In genomic region chr16:47483616-47484015, GRCh38 we compare ENCODE assay signal across 25 cellular contexts.
"Had no signal": no experiment of that assay in that cellular context is flagged by ENCODE, and none has a peak within 500 bp of the region (broad histone marks: within the 10 kb centered on the region; RNA-seq: fewer than 3 reads in every experiment).

No MANE protein-coding gene starts in this region.

- H3K9me3 ChIP-seq: lower lobe of right lung, ovary, uterus had no signal

- H3K36me3 ChIP-seq: lower lobe of right lung, ovary, right atrium auricular region, uterus had no signal

- H3K4me1 ChIP-seq: left lung, lower lobe of right lung, uterus had no signal

- ATAC-seq: left colon; left lung; lower lobe of right lung; mucosa of descending colon; naive thymus-derived CD4-positive, alpha-beta T cell; natural killer cell treated with Interleukin-12 subunit alpha and Interleukin-12 subunit beta and Interleukin-15 and Interleukin-18, amount 100 ng/mL, for 72 hours; sciatic nerve; stimulated activated naive CD8-positive, alpha-beta T cell treated with anti-CD3 and anti-CD28 coated beads, Interleukin-15, amount 100 ng/mL, for 72 hours had no signal

- DNase-seq: hypothalamus; immature natural killer cell; kidney; left colon; left lung; lower lobe of right lung; mesendoderm; mucosa of descending colon; naive thymus-derived CD4-positive, alpha-beta T cell; ovary; small intestine; spleen; stimulated activated CD4-positive, alpha-beta T cell treated with anti-CD3 and anti-CD28 coated beads, Interleukin-4, amount 100 ng/mL, for 24 hours; stimulated activated naive CD4-positive, alpha-beta T cell; stimulated activated naive CD8-positive, alpha-beta T cell treated with anti-CD3 and anti-CD28 coated beads, Interleukin-15, amount 100 ng/mL, for 72 hours; substantia nigra; uterus had no signal

- H3K27me3 Mint-ChIP-seq: naive thymus-derived CD4-positive, alpha-beta T cell; natural killer cell treated with Interleukin-12 subunit alpha and Interleukin-12 subunit beta and Interleukin-15 and Interleukin-18, amount 100 ng/mL, for 72 hours; progenitor cell of endocrine pancreas; stimulated activated naive CD8-positive, alpha-beta T cell treated with anti-CD3 and anti-CD28 coated beads, Interleukin-15, amount 100 ng/mL, for 72 hours; type B pancreatic cell had no signal

- H3K27me3 ChIP-seq: left lung, ovary, right atrium auricular region, spleen, tibial nerve, uterus had no signal

- H3K4me3 Mint-ChIP-seq: immature natural killer cell; mesothelial cell of epicardium; naive thymus-derived CD4-positive, alpha-beta T cell; natural killer cell treated with Interleukin-12 subunit alpha and Interleukin-12 subunit beta and Interleukin-15 and Interleukin-18, amount 100 ng/mL, for 72 hours; stimulated activated naive CD8-positive, alpha-beta T cell treated with anti-CD3 and anti-CD28 coated beads, Interleukin-15, amount 100 ng/mL, for 72 hours; type B pancreatic cell had no signal

- H3K27ac Mint-ChIP-seq: immature natural killer cell; mesothelial cell of epicardium; natural killer cell treated with Interleukin-12 subunit alpha and Interleukin-12 subunit beta and Interleukin-15 and Interleukin-18, amount 100 ng/mL, for 72 hours; progenitor cell of endocrine pancreas; type B pancreatic cell had no signal

- H3K27ac ChIP-seq: left lung, lower lobe of right lung, ovary, right atrium auricular region, tibial nerve, uterus had no signal

- FAIRE-seq: islet of Langerhans, kidney, small intestine had no signal

- H3K4me1 Mint-ChIP-seq: mesothelial cell of epicardium had no signal

- H3K4me3 ChIP-seq: left lung, lower lobe of right lung, mucosa of descending colon, ovary, right atrium auricular region, spleen, tibial nerve, uterus had no signal
